Comparison of ENCODE assay signal across 21 cellular contexts in genomic region chr6:111162504-111162903, GRCh38.
"Had no signal": no experiment of that assay in that cellular context is flagged by ENCODE, and none has a peak within 500 bp of the region (broad histone marks: within the 10 kb centered on the region; RNA-seq: fewer than 3 reads in every experiment).

No MANE protein-coding gene starts in this region.

- H3K4me3 ChIP-seq: breast epithelium, esophagus squamous epithelium, left ventricle myocardium inferior, lung, mucosa of descending colon, spleen, tibial nerve had no signal

- DNase-seq: activated CD4-positive, alpha-beta memory T cell treated with anti-CD3 and anti-CD28 coated beads for 36 hours; activated CD4-positive, alpha-beta T cell treated with anti-CD3 and anti-CD28 coated beads, Interleukin-2, amount 10 ng/mL, durations not matched to agents 24 days and 14 days; activated CD4-positive, CD25-positive, alpha-beta regulatory T cell treated with anti-CD3 and anti-CD28 coated beads, Interleukin-2, amount 50 U/mL, for 72 hours; activated CD8-positive, alpha-beta memory T cell treated with anti-CD3 and anti-CD28 coated beads, Interleukin-2, amount 50 U/mL, for 4 hours; activated gamma-delta T cell; activated naive CD4-positive, alpha-beta T cell treated with anti-CD3 and anti-CD28 coated beads, Interleukin-2, amount 10 ng/mL, durations not matched to agents 7 days and 5 days; activated naive CD8-positive, alpha-beta T cell treated with anti-CD3 and anti-CD28 coated beads, Interleukin-2, amount 10 ng/mL, durations not matched to agents 7 days and 5 days; activated T-cell treated with anti-CD3 and anti-CD28 coated beads, Interleukin-2, amount 50 U/mL, for 1 hour; amniotic stem cell; central memory CD4-positive, alpha-beta T cell; esophagus squamous epithelium; foreskin melanocyte; left ventricle myocardium inferior; mucosa of descending colon; right cardiac atrium; spleen; T-helper 9 cell had no signal

- H3K36me3 ChIP-seq: breast epithelium, esophagus squamous epithelium, left ventricle myocardium inferior, spleen, tibial nerve had no signal

- H3K27ac ChIP-seq: breast epithelium, epithelial cell of prostate, esophagus squamous epithelium, left ventricle myocardium inferior, spleen, tibial nerve had no signal

- H3K4me1 ChIP-seq: breast epithelium, esophagus squamous epithelium, left ventricle myocardium inferior, spleen, tibial nerve had no signal
